ENCODE assay signal across 8 cellular contexts in the genomic region with DNA sequence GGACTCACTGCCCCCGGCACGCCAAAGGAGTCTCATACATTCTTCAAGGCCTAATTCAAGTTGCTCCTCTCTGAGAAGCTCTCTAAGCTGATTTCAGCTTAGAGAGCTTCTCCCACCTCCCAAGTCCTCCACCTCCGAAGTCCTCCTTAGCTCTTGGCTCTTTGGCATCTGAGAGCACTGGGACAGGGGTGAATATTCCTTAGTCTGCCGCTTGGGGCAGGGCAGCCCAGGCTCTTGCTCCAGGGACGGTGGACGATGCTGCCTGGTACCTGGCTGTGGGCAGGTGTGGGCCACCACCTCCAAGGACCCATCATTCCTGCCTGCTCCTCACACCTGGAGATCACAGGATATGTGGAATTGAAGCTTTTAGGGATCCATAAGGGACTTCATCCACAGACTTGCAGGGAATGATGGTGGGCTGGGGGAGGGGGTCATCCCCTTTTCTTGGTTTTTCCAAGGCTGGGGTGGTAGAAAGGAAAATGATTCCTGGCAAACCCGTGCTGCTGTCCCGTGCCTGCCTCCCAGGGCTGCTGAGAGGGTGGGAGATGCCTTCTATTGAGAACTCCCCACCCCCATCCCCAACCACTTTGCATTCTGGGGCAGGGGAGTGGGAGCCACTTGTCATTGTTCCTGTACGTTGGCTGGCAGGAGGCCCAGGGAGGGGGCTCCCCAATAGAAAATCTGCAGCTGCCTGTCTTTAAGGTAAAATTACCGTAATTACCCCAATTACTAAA.
DNase-seq lines count a peak whose midpoint lies in the region; ATAC-seq lines count a peak whose summit lies in the region.

No MANE protein-coding gene starts in this region.

- H3K27me3 Mint-ChIP-seq in memory B cell = peaks cover 21% of the 10 kb centered on the region

- peaks cover 2% of the 10 kb centered on the region for H3K4me1 Mint-ChIP-seq in memory B cell

- H3K36me3 Mint-ChIP-seq in memory B cell = no peaks in the 10 kb centered on the region

- no peak overlapping the region for H3K4me3 Mint-ChIP-seq in memory B cell

- DNase-seq in EH (ENCODE audit: low read depth) (peak; percentile 13), HPDE6-E6E7 (ENCODE audit: extremely low spot score) (peak; percentile 94), SW480 (ENCODE audit: low spot score) (peak; percentile 73), cerebellar cortex (ENCODE audit: low spot score) (peak; percentile 34), memory B cell (ENCODE audit: low spot score in 2 of 2) (peak in 1 of 2 donors; percentile 26), NCI-H1048 (lab: John Stamatoyannopoulos, UW) (no peak), GOT3 (lab: John Stamatoyannopoulos, UW) (no peak)

- ATAC-seq in memory B cell (ENCODE audit: low read depth) (peak; percentile 72), GM18517 (IDR thresholded peaks at IDR 0.05; ENCODE audit: unreplicated experiment) (no peak)

- H3K9me3 Mint-ChIP-seq in memory B cell = no peaks in the 10 kb centered on the region

- H3K27ac Mint-ChIP-seq in memory B cell = no peak overlapping the region

Comparison
In these comparisons a context has a peak if more than half of its experiments do, and no peak if none do; other contexts are left out.
1. DNase-seq: peak in EH (single experiment), HPDE6-E6E7 (single experiment), SW480 (single experiment) and cerebellar cortex (single experiment); none in NCI-H1048 (single experiment) and GOT3 (single experiment).